ENCODE assay signal across 15 cellular contexts in the genomic region with DNA sequence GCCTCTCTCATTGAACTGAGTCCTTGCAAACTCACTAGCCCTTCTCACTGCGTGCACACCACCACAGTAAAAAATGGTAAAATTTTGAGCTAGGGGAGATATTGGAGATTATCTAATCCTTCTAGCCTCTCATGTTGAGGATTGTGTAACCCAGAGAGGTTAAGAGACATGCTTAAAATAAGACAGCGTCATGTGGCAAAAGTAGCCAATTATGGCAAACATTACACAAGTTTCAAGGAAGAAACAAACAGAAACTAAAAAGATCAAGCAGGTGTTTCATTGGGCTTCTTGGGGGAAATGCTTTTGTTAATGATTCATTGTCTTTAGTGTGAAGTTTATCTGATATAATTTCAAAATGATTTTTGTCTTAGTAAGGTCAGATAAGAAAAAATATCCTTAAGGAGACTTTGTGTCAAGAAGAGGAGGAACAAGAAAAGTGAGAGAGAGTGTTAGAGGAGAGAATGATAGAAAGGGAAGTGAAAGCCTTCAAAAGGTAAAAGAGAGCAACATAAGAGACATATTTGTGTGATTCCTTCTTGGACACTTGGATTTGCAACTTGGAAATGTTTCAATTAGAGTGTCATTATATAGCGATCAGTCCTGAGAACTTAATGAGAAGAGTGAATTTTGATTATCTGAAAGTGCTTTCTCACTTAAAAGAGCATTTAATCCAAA.
DNase-seq lines count a peak whose midpoint lies in the region; ATAC-seq and TF ChIP-seq lines count a peak whose summit lies in the region.
"Had no signal": no experiment of that assay in that cellular context is flagged by ENCODE, and none has a peak within 500 bp of the region (broad histone marks: within the 10 kb centered on the region; RNA-seq: fewer than 3 reads in every experiment).

No MANE protein-coding gene starts in this region.

- H3K4me3 Mint-ChIP-seq in chondrocyte (ENCODE audit: unreplicated experiment) = no peak overlapping the region
- H3K4me3 Mint-ChIP-seq: CD14-positive monocyte, H9 had no signal

- no peaks in the 10 kb centered on the region for H3K27me3 ChIP-seq in BE2C

- H3K36me3 ChIP-seq in BE2C = no peaks in the 10 kb centered on the region

- H3K27ac Mint-ChIP-seq in chondrocyte (ENCODE audit: unreplicated experiment) = no peak overlapping the region
- H3K27ac Mint-ChIP-seq: CD14-positive monocyte, H9 had no signal

- H3K4me3 ChIP-seq in NB4 (ENCODE audit: low read depth, low read length) (no peak overlapping the region), BE2C (ENCODE audit: low read depth, low read length) (no peak overlapping the region)

- H3K36me3 Mint-ChIP-seq in chondrocyte (ENCODE audit: low read depth) = no peaks in the 10 kb centered on the region
- H3K36me3 Mint-ChIP-seq: CD14-positive monocyte had no signal

- TF ChIP-seq CTCF in NB4 (IDR thresholded peaks at IDR 0.05; ENCODE audit: low read depth, low read length) (no peak), chondrocyte (IDR thresholded peaks at IDR 0.05) (no peak), BE2C (IDR thresholded peaks at IDR 0.05; ENCODE audit: low read depth, low read length) (no peak)

- no peaks in the 10 kb centered on the region for H3K9me3 ChIP-seq in BE2C

- no peaks in the 10 kb centered on the region for H3K27me3 Mint-ChIP-seq in chondrocyte (ENCODE audit: low read depth)

- H3K4me1 Mint-ChIP-seq in chondrocyte (ENCODE audit: low read depth) = no peaks in the 10 kb centered on the region
- H3K4me1 Mint-ChIP-seq: CD14-positive monocyte had no signal

- no peaks in the 10 kb centered on the region for H3K9me3 Mint-ChIP-seq in chondrocyte (ENCODE audit: low read depth)

- no peak for TF ChIP-seq POLR2A in NB4 (IDR thresholded peaks at IDR 0.05; ENCODE audit: extremely low read depth, insufficient read length)

- no peaks in the 10 kb centered on the region for H3K4me1 ChIP-seq in BE2C

- DNase-seq in NB4 (ENCODE audit: low read depth) = peak; percentile 14
- DNase-seq in SKM-1 treated with dmso at 0.1 percent for 144 hours (lab: John Stamatoyannopoulos, UW; ENCODE audit: unreplicated experiment) = peak; percentile 48
- DNase-seq in renal cortical epithelial cell (ENCODE audit: low read depth) = peak; percentile 78
- no peak for DNase-seq in chondrocyte (ENCODE audit: low spot score)
- DNase-seq in BE2C = no peak
- DNase-seq in stimulated activated CD4-positive, alpha-beta T cell treated with anti-CD3 and anti-CD28 coated beads, Interleukin-15, amount 100 ng/mL, for 24 hours = no peak
- DNase-seq: H9, IMR-90, Kasumi-1, NCI-H1436 treated with DMSO at 0.1 percent for 48 hours, NCI-H2081, NCI-H510A treated with DMSO at 0.1 percent for 48 hours, NCI-H82 had no signal

- peak; percentile 55 for ATAC-seq in GM21786 (IDR thresholded peaks at IDR 0.05; ENCODE audit: unreplicated experiment)

Comparison
In these comparisons a context has a peak if more than half of its experiments do, and no peak if none do; other contexts are left out.
1. DNase-seq: peak in NB4 (single experiment), SKM-1 treated with dmso at 0.1 percent for 144 hours (single experiment) and renal cortical epithelial cell (single experiment); none in chondrocyte (single experiment), BE2C (single experiment) and stimulated activated CD4-positive, alpha-beta T cell treated with anti-CD3 and anti-CD28 coated beads, Interleukin-15, amount 100 ng/mL, for 24 hours (single experiment).